Comparison of ENCODE assay signal across 1 cellular context in the genomic region with DNA sequence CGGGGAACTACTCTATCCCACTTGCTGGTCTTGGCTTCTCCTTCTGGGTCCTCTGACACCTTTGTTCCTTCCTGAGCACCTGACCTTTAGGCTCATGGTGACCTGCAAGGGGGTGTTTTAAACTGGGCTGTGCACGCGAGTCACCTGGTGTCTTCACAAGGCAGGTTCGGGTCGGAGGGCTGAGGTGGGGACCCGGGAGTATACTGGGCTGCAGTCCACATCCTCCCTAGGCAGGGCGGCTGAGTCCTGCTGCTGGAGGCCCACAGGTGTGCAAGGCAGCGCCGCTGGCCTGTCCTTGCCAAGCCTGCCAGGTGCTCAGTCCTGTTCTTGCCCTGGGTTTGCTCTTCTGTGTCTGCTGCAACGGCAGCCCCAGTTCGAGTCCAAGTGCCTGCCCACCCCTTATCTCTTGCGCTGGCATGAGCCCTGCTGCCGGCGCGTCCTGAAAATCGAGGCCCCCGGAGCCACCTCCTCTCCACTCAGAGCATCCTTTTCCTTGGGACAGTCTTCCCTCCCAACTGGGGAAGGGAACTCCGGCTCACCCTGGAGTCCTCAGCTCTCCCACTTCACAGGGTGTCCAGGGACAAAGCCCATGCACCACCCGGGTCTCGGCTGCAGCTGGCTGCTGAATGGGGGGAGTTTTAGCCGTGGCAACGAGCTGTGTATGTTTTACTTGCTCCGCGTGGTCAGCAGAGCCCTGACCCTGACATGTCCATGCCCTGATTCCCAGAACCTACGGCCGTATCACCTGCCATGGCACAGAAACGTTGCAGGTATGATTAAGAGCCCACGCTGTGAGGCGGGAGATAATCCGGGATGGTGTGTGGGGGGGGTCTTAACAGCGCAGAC.
TF ChIP-seq lines count a peak whose summit lies in the region.

No MANE protein-coding gene starts in this region.

TF ChIP-seq in H1, 55 proteins besides CTCF, POLR2A, EP300 and RAD21:
- TF ChIP-seq SIRT6 (IDR thresholded peaks at IDR 0.05; ENCODE audit: low read length) (no peak), TBP (IDR thresholded peaks at IDR 0.05; ENCODE audit: low read depth, low read length) (no peak), TCF12 (IDR thresholded peaks at IDR 0.05; ENCODE audit: low read depth, low read length) (no peak), SIN3A (conservative IDR thresholded peaks at IDR 0.05 in 1 of 2, IDR thresholded peaks at IDR 0.05 in 1 of 2; ENCODE audit: low read depth in 1 of 2, low read length in 2 of 2) (no peak), CBX5 (IDR thresholded peaks at IDR 0.05; ENCODE audit: low read depth, low read length) (no peak), ZNF274 (IDR thresholded peaks at IDR 0.05; ENCODE audit: borderline replicate concordance, extremely low read depth, low read length) (no peak), CEBPB (IDR thresholded peaks at IDR 0.05; ENCODE audit: low read depth, low read length) (no peak), KDM4A (IDR thresholded peaks at IDR 0.05; ENCODE audit: low read depth, low read length, severe bottlenecking) (no peak), EGR1 (IDR thresholded peaks at IDR 0.05; ENCODE audit: borderline replicate concordance, low read depth, low read length) (no peak), BCL11A (IDR thresholded peaks at IDR 0.05; ENCODE audit: low read depth in 2 of 2, low read length in 2 of 2) (no peak), SP1 (IDR thresholded peaks at IDR 0.05; ENCODE audit: low read depth, low read length) (no peak), SP4 (IDR thresholded peaks at IDR 0.05; ENCODE audit: low read length) (no peak), HDAC2 (IDR thresholded peaks at IDR 0.05; ENCODE audit: borderline replicate concordance in 1 of 2, low read depth in 2 of 2, low read length in 2 of 2) (no peak), BACH1 (IDR thresholded peaks at IDR 0.05; ENCODE audit: low read length) (no peak), KDM1A (IDR thresholded peaks at IDR 0.05; ENCODE audit: borderline replicate concordance, low read length) (no peak), BRCA1 (IDR thresholded peaks at IDR 0.05; ENCODE audit: low read depth, low read length) (no peak), GTF2F1 (IDR thresholded peaks at IDR 0.05; ENCODE audit: borderline replicate concordance, low read depth, low read length) (no peak)
